20 cellular contexts compared by ENCODE assay signal in genomic region chr4:159108124-159108523, GRCh38. TPM values are rescaled to one million over a fixed set of nuclear protein-coding genes. Genes with fewer than 3 reads are reported as not detected.
DNase-seq lines count a peak whose midpoint lies in the region; ATAC-seq and TF ChIP-seq lines count a peak whose summit lies in the region.
"Had no signal": no experiment of that assay in that cellular context is flagged by ENCODE, and none has a peak within 500 bp of the region (broad histone marks: within the 10 kb centered on the region; RNA-seq: fewer than 3 reads in every experiment).

No MANE protein-coding gene starts in this region.

- H3K27me3 ChIP-seq in endodermal cell (ENCODE audit: control insufficient read depth, insufficient read depth, low read length, poor library complexity, severe bottlenecking) = no peaks in the 10 kb centered on the region
- no peaks in the 10 kb centered on the region for H3K27me3 ChIP-seq in subcutaneous abdominal adipose tissue (ENCODE audit: control insufficient read depth in 5 of 5, insufficient read depth in 4 of 5, low read length in 5 of 5)

- H3K9me3 Mint-ChIP-seq in activated naive CD4-positive, alpha-beta T cell treated with anti-CD3 and anti-CD28 coated beads, Interleukin-2, amount 50 U/mL, for 24 hours = no peaks in the 10 kb centered on the region
- H3K9me3 Mint-ChIP-seq in activated T-helper 17 cell treated with anti-CD3 and anti-CD28 coated beads, Interleukin-2, amount 50 U/mL, for 72 hours = no peaks in the 10 kb centered on the region
- H3K9me3 Mint-ChIP-seq in endodermal cell = no peaks in the 10 kb centered on the region
- H3K9me3 Mint-ChIP-seq: HFFc6 had no signal

- no peak for TF ChIP-seq CTCF in endodermal cell (conservative IDR thresholded peaks at IDR 0.05)

- peak overlapping the region; percentile 94 for H3K4me3 ChIP-seq in endodermal cell (ENCODE audit: low read length)
- no peak overlapping the region for H3K4me3 ChIP-seq in subcutaneous abdominal adipose tissue (ENCODE audit: low read depth in 1 of 5, low read length in 5 of 5)
- H3K4me3 ChIP-seq: SK-N-MC had no signal

- H3K36me3 Mint-ChIP-seq in activated naive CD4-positive, alpha-beta T cell treated with anti-CD3 and anti-CD28 coated beads, Interleukin-2, amount 50 U/mL, for 24 hours = peaks cover 5% of the 10 kb centered on the region
- peaks cover 20% of the 10 kb centered on the region for H3K36me3 Mint-ChIP-seq in activated T-helper 17 cell treated with anti-CD3 and anti-CD28 coated beads, Interleukin-2, amount 50 U/mL, for 72 hours (ENCODE audit: low read depth)
- peaks cover 3% of the 10 kb centered on the region for H3K36me3 Mint-ChIP-seq in endodermal cell (ENCODE audit: low read depth)

- no peak for DNase-seq in activated naive CD4-positive, alpha-beta T cell (lab: John Stamatoyannopoulos, UW)
- DNase-seq in endodermal cell (no peak), NAMALWA (ENCODE audit: low spot score) (no peak), NOMO-1 treated with dmso at 0.1 percent for 144 hours (lab: John Stamatoyannopoulos, UW; ENCODE audit: unreplicated experiment) (no peak)
- DNase-seq: C1 segment of cervical spinal cord, DND-41, GDM1, HFFc6, Kasumi-1, NCI-H1105 treated with DMSO at 0.1 percent for 48 hours, NCI-H187, NCI-H446, NCI-H748 treated with DMSO at 0.1 percent for 48 hours had no signal

- H3K9me3 ChIP-seq in endodermal cell (ENCODE audit: control insufficient read depth, low read length) (no peaks in the 10 kb centered on the region), subcutaneous abdominal adipose tissue (ENCODE audit: control insufficient read depth in 5 of 5, low read length in 5 of 5) (no peaks in the 10 kb centered on the region)

- H3K9ac ChIP-seq in endodermal cell (ENCODE audit: extremely low read depth, low read length, poor library complexity, severe bottlenecking) (no peak overlapping the region), subcutaneous abdominal adipose tissue (ENCODE audit: low read length in 5 of 5) (no peak overlapping the region)

- H3K36me3 ChIP-seq in endodermal cell (ENCODE audit: control insufficient read depth, insufficient read depth, low read length) (no peaks in the 10 kb centered on the region), subcutaneous abdominal adipose tissue (ENCODE audit: control insufficient read depth in 5 of 5, insufficient read depth in 5 of 5, low read length in 5 of 5) (no peaks in the 10 kb centered on the region)

- 87% methylated on average over 3 of the region's 3 CpGs; no CpG with 5 or more reads in 1 of the 2 experiments for WGBS in endodermal cell (ENCODE audit: insufficient coverage in 1 of 2, insufficient read length in 1 of 2), 2 experiments

- H3K4me1 ChIP-seq in endodermal cell (ENCODE audit: control insufficient read depth, insufficient read depth, low read length) (peaks cover 5% of the 10 kb centered on the region), subcutaneous abdominal adipose tissue (ENCODE audit: control insufficient read depth in 5 of 5, insufficient read depth in 5 of 5, low read length in 5 of 5) (peaks cover 2 to 57% (median 36%) of the 10 kb centered on the region in 5 donors)

- no peaks in the 10 kb centered on the region for H3K27me3 Mint-ChIP-seq in activated naive CD4-positive, alpha-beta T cell treated with anti-CD3 and anti-CD28 coated beads, Interleukin-2, amount 50 U/mL, for 24 hours
- no peaks in the 10 kb centered on the region for H3K27me3 Mint-ChIP-seq in activated T-helper 17 cell treated with anti-CD3 and anti-CD28 coated beads, Interleukin-2, amount 50 U/mL, for 72 hours
- no peaks in the 10 kb centered on the region for H3K27me3 Mint-ChIP-seq in endodermal cell (ENCODE audit: insufficient read depth)

- H3K4me1 Mint-ChIP-seq in activated naive CD4-positive, alpha-beta T cell treated with anti-CD3 and anti-CD28 coated beads, Interleukin-2, amount 50 U/mL, for 24 hours = peaks cover 62% of the 10 kb centered on the region
- peaks cover 36% of the 10 kb centered on the region for H3K4me1 Mint-ChIP-seq in activated T-helper 17 cell treated with anti-CD3 and anti-CD28 coated beads, Interleukin-2, amount 50 U/mL, for 72 hours
- peaks cover 35% of the 10 kb centered on the region for H3K4me1 Mint-ChIP-seq in endodermal cell

- peak overlapping the region; percentile 83 for H3K27ac Mint-ChIP-seq in activated naive CD4-positive, alpha-beta T cell treated with anti-CD3 and anti-CD28 coated beads, Interleukin-2, amount 50 U/mL, for 24 hours
- H3K27ac Mint-ChIP-seq in activated T-helper 17 cell treated with anti-CD3 and anti-CD28 coated beads, Interleukin-2, amount 50 U/mL, for 72 hours = no peak overlapping the region
- no peak overlapping the region for H3K27ac Mint-ChIP-seq in endodermal cell

- no peak for ATAC-seq in activated T-helper 17 cell treated with anti-CD3 and anti-CD28 coated beads, Interleukin-2, amount 50 U/mL, for 72 hours (replicated peaks)
- ATAC-seq in GM21786 (IDR thresholded peaks at IDR 0.05; ENCODE audit: unreplicated experiment) = no peak
- ATAC-seq: Panc1, Right ventricle myocardium inferior had no signal

- H3K27ac ChIP-seq in endodermal cell (ENCODE audit: low read depth, low read length) (no peak overlapping the region), subcutaneous abdominal adipose tissue (ENCODE audit: low read depth, low read length) (peak overlapping the region; percentile 6)
- H3K27ac ChIP-seq: SK-N-MC had no signal

- peak overlapping the region; percentile 19 for H3K4me3 Mint-ChIP-seq in activated naive CD4-positive, alpha-beta T cell treated with anti-CD3 and anti-CD28 coated beads, Interleukin-2, amount 50 U/mL, for 24 hours
- H3K4me3 Mint-ChIP-seq in activated T-helper 17 cell treated with anti-CD3 and anti-CD28 coated beads, Interleukin-2, amount 50 U/mL, for 72 hours = peak overlapping the region; percentile 56
- H3K4me3 Mint-ChIP-seq in endodermal cell = no peak overlapping the region
- H3K4me3 Mint-ChIP-seq: HFFc6 had no signal

RNA-seq across cellular contexts. Expression of gene RAPGEF2, which starts 5.2 kb away (rescaled TPM):
- total RNA-seq in activated T-helper 17 cell treated with anti-CD3 and anti-CD28 coated beads, Interleukin-2, amount 50 U/mL, for 72 hours = 10 to 100 TPM; 22.8 to 25.1 TPM
- total RNA-seq in endodermal cell = 10 to 100 TPM; 63.4 to 78.2 TPM
- polyA plus RNA-seq in endodermal cell (2013, experiment 1 of 2) = 39.0 TPM
- 38.9 TPM for polyA plus RNA-seq in endodermal cell (2013, experiment 2 of 2)
